ENCODE assay signal across 1 cellular context in the genomic region with DNA sequence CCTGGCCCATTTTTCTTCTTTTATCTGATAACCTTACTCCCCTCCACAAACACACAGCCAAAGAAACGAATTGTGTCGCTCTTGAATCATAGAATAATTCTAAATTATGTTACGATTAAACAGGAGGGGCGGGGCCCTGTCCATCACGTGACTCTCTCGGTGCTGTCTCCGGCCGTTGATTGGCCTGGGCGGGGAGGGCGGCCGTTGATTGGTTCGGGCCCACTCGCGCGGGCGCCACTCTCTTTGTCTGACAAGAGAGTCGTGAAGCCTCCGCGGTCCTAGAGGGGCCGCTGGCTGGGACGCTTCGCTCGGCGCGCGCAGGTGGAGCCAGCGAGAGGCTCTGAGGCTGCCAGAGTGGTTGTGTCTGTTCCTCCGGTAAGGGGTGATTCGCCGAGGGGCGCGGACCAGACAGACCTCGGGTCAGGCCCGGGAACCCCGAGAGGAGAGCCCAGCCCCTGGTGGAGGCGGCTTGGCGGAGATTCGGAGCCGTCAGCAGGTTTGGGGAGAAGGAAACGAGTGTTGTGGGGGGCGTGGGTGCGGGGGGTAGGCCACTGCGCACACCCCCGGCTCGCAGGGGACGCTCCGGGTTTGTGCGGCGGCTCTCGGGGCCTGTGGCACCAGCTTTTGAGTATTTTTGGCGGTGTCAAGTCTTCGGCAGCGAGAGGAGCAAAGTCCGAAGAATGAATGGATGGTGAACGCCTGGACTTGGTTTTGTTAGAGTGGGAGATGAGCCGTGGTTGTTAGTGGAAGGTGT.
A peak's percentile ranks its signal among the peaks of the same experiment; 100 is the strongest.
TF ChIP-seq lines count a peak whose summit lies in the region.

Gene ZNF789 (plus strand): TSS at position 330 of the 754 bp plus-strand sequence. CDS start 3,567 bp downstream, outside the sequence.

TF ChIP-seq in A549, 52 proteins besides CTCF, POLR2A, EP300 and RAD21 (continued from another document):
- TF ChIP-seq PBX3 (IDR thresholded peaks at IDR 0.05), result peak; percentile 64
- no peak for TF ChIP-seq HES2 (IDR thresholded peaks at IDR 0.05)
- TF ChIP-seq ZC3H11A (IDR thresholded peaks at IDR 0.05), result no peak
- TF ChIP-seq PHF8 (IDR thresholded peaks at IDR 0.05; ENCODE audit: borderline replicate concordance, low read depth), result peak; percentile 59; the same call in 1 of the 2 replicates
- TF ChIP-seq CHD4 (IDR thresholded peaks at IDR 0.05; ENCODE audit: borderline replicate concordance), result no peak
- peak; percentile 53; the same call in 1 of the 3 replicates for TF ChIP-seq BCL3 (IDR thresholded peaks at IDR 0.05)
- TF ChIP-seq RCOR1 (IDR thresholded peaks at IDR 0.05; ENCODE audit: low read depth, low read length), result no peak
- no peak for TF ChIP-seq FOSB (CRISPR knock-in tag; IDR thresholded peaks at IDR 0.05)
- TF ChIP-seq ATOH8 (CRISPR knock-in tag; IDR thresholded peaks at IDR 0.05; ENCODE audit: low read depth), result no peak
- TF ChIP-seq MAFK (IDR thresholded peaks at IDR 0.05; ENCODE audit: partially characterized antibody), result no peak
- TF ChIP-seq MYC (IDR thresholded peaks at IDR 0.05; ENCODE audit: borderline replicate concordance, low read length), result 0 out of 2 replicates have a peak, but pooled peaks have one; percentile 40
- 0 out of 2 replicates have a peak, but pooled peaks have one; percentile 2 for TF ChIP-seq BHLHE40 (IDR thresholded peaks at IDR 0.05; ENCODE audit: low read depth, low read length)
- peak; percentile 67 to 86; a peak in 4 of 5 replicates for TF ChIP-seq JUN (IDR thresholded peaks at IDR 0.05)
